ENCODE assay signal across 22 cellular contexts in genomic region chr6:129732542-129732941, GRCh38. TPM values are rescaled to one million over a fixed set of nuclear protein-coding genes. Genes with fewer than 3 reads are reported as not detected.
A peak's percentile ranks its signal among the peaks of the same experiment; 100 is the strongest.
DNase-seq lines count a peak whose midpoint lies in the region; ATAC-seq, FAIRE-seq and TF ChIP-seq lines count a peak whose summit lies in the region.
"Had no signal": no experiment of that assay in that cellular context is flagged by ENCODE, and none has a peak within 500 bp of the region (broad histone marks: within the 10 kb centered on the region; RNA-seq: fewer than 3 reads in every experiment).

No MANE protein-coding gene starts in this region.

- peak; percentile 88 for ATAC-seq in RWPE2 (ENCODE audit: low read depth)
- no peak for ATAC-seq in activated naive CD8-positive, alpha-beta T cell treated with anti-CD3 and anti-CD28 coated beads, Interleukin-2, amount 50 U/mL, for 24 hours
- no peak for ATAC-seq in HG03378 (IDR thresholded peaks at IDR 0.05; ENCODE audit: unreplicated experiment)
- ATAC-seq: GM23338 had no signal

- FAIRE-seq in endothelial cell of umbilical vein (lab: Jason Lieb, UNC), result no peak

- H3K27me3 Mint-ChIP-seq in MCF 10A (ENCODE audit: insufficient read depth, unreplicated experiment), result no peaks in the 10 kb centered on the region
- no peaks in the 10 kb centered on the region for H3K27me3 Mint-ChIP-seq in activated naive CD8-positive, alpha-beta T cell treated with anti-CD3 and anti-CD28 coated beads, Interleukin-2, amount 50 U/mL, for 24 hours
- H3K27me3 Mint-ChIP-seq: CD4-positive, CD25-positive, alpha-beta regulatory T cell had no signal

- dilution Hi-C loops in endothelial cell of umbilical vein (cut with MboI; ENCODE audit: extremely low pct_ligation_motif_present, low sequenced_read_pairs), result no loop called here

- no peak overlapping the region for H3K9ac ChIP-seq in endothelial cell of umbilical vein (replicated peaks; ENCODE audit: extremely low read depth, insufficient read depth, low read length)
- H3K9ac ChIP-seq: BLaER1, KMS-11 had no signal

- POLR2A ChIA-PET in MCF 10A (lab: Yijun Ruan, JAX) (interaction anchor here (0.9 to 3.7 kb wide), 4 partner anchors 16 to 139 kb away, joined by 3 to 26 read pairs (median 4); no protein-coding TSS in a partner anchor), endothelial cell of umbilical vein (lab: Charles Lee) (no interaction called here)

- peaks cover 22% of the 10 kb centered on the region for H3K4me1 Mint-ChIP-seq in MCF 10A (ENCODE audit: insufficient read depth, unreplicated experiment)
- H3K4me1 Mint-ChIP-seq in activated naive CD8-positive, alpha-beta T cell treated with anti-CD3 and anti-CD28 coated beads, Interleukin-2, amount 50 U/mL, for 24 hours, result peaks cover 7% of the 10 kb centered on the region

- no peaks in the 10 kb centered on the region for H3K9me1 ChIP-seq in endothelial cell of umbilical vein (replicated peaks; ENCODE audit: control insufficient read depth, extremely low read depth, insufficient read depth, low read length)

- H3K4me3 ChIP-seq in breast epithelium, result no peak overlapping the region
- no peak overlapping the region for H3K4me3 ChIP-seq in RWPE2 (ENCODE audit: severe bottlenecking)
- no peak overlapping the region for H3K4me3 ChIP-seq in endothelial cell of umbilical vein (replicated peaks in 1 of 3; ENCODE audit: insufficient read depth in 1 of 3, low read depth in 1 of 3, low read length in 3 of 3)
- H3K4me3 ChIP-seq: BLaER1, GM23338, Peyer's patch had no signal

- H3K9me3 ChIP-seq in breast epithelium (no peaks in the 10 kb centered on the region), RWPE2 (ENCODE audit: severe bottlenecking) (no peaks in the 10 kb centered on the region), endothelial cell of umbilical vein (replicated peaks; ENCODE audit: control insufficient read depth, insufficient read depth, low read length) (no peaks in the 10 kb centered on the region)
- H3K9me3 ChIP-seq: BLaER1, Peyer's patch had no signal

- no TSS peak for BruUV-seq in MCF 10A (replicated peaks; lab: Mats Ljungman, UMichigan)
- BruUV-seq in endothelial cell of umbilical vein (replicated peaks; lab: Mats Ljungman, UMichigan), result no TSS peak

- no peaks in the 10 kb centered on the region for H3K36me3 Mint-ChIP-seq in MCF 10A (ENCODE audit: insufficient read depth, unreplicated experiment)
- no peaks in the 10 kb centered on the region for H3K36me3 Mint-ChIP-seq in activated naive CD8-positive, alpha-beta T cell treated with anti-CD3 and anti-CD28 coated beads, Interleukin-2, amount 50 U/mL, for 24 hours (ENCODE audit: low read depth)
- H3K36me3 Mint-ChIP-seq: CD4-positive, CD25-positive, alpha-beta regulatory T cell had no signal

- no peaks in the 10 kb centered on the region for H3K4me1 ChIP-seq in breast epithelium
- H3K4me1 ChIP-seq in RWPE2 (ENCODE audit: insufficient read depth, poor library complexity, severe bottlenecking), result peaks cover 20% of the 10 kb centered on the region
- H3K4me1 ChIP-seq in endothelial cell of umbilical vein (ENCODE audit: control insufficient read depth, extremely low read depth, insufficient read depth, low read length), result peaks cover 7% of the 10 kb centered on the region
- H3K4me1 ChIP-seq: BLaER1, Peyer's patch had no signal

- peak overlapping the region; percentile 46 for H3K27ac Mint-ChIP-seq in MCF 10A (ENCODE audit: low read depth, unreplicated experiment)
- H3K27ac Mint-ChIP-seq in activated naive CD8-positive, alpha-beta T cell treated with anti-CD3 and anti-CD28 coated beads, Interleukin-2, amount 50 U/mL, for 24 hours, result no peak overlapping the region
- H3K27ac Mint-ChIP-seq: CD4-positive, CD25-positive, alpha-beta regulatory T cell; GM23338 had no signal

- intact Hi-C loops in MCF 10A (cut with micrococcal nuclease), result loop anchor here (1.0 to 5.0 kb wide), 2 partner anchors 65 to 289 kb away; no protein-coding TSS in a partner anchor
- intact Hi-C loops in breast epithelium (cut with DNase I; ENCODE audit: low total_unique reads), result no loop called here
- intact Hi-C loops in endothelial cell of umbilical vein (cut with micrococcal nuclease), result loop anchor here (2.0 kb wide), 1 partner anchor 16 kb away; no protein-coding TSS in a partner anchor

- DNase-seq in MCF 10A (ENCODE audit: unreplicated experiment) (no peak), breast epithelium (ENCODE audit: low spot score in 2 of 2) (no peak), RWPE2 (ENCODE audit: low spot score) (no peak), endothelial cell of umbilical vein (ENCODE audit: low read depth, low spot score) (no peak), anterior cingulate cortex (lab: John Stamatoyannopoulos, UW) (no peak)
- DNase-seq in activated naive CD8-positive, alpha-beta T cell treated with anti-CD3 and anti-CD28 coated beads, Interleukin-2, amount 50 U/mL, for 24 hours, result no peak
- DNase-seq: DMS153, DND-41, H9, IMR-90, NCI-H1048, NCI-H1417 treated with DMSO at 0.1 percent for 48 hours, NCI-H1694 treated with DMSO at 0.1 percent for 48 hours, NCI-H2081, NCI-H2227 treated with DMSO at 0.1 percent for 48 hours, NCI-H510A, Peyer's patch had no signal

- no peaks in the 10 kb centered on the region for H4K20me1 ChIP-seq in endothelial cell of umbilical vein (replicated peaks; ENCODE audit: control insufficient read depth, extremely low read depth, insufficient read depth, low read length)
- H4K20me1 ChIP-seq: BLaER1 had no signal

- CTCF ChIA-PET in MCF 10A (lab: Yijun Ruan, JAX), result interaction anchor here (0.8 to 9.5 kb wide), 6 partner anchors 7 to 233 kb away, joined by 3 to 315 read pairs (median 10); no protein-coding TSS in a partner anchor
- CTCF ChIA-PET in endothelial cell of umbilical vein (lab: Charles Lee), result interaction anchor here (0.9 to 3.7 kb wide), 6 partner anchors 11 to 289 kb away, joined by 3 to 40 read pairs (median 9); no protein-coding TSS in a partner anchor

- H3K79me2 ChIP-seq in endothelial cell of umbilical vein (ENCODE audit: control insufficient read depth, insufficient read depth, low read length), result no peaks in the 10 kb centered on the region

- H3K4me2 ChIP-seq in endothelial cell of umbilical vein (ENCODE audit: insufficient read depth, low read length), result no peak overlapping the region
- H3K4me2 ChIP-seq: BLaER1, GM23338, KMS-11 had no signal

- H3K27ac ChIP-seq in breast epithelium (no peak overlapping the region), RWPE2 (ENCODE audit: poor library complexity, severe bottlenecking) (peak overlapping the region; percentile 64), endothelial cell of umbilical vein (ENCODE audit: insufficient read depth, low read depth, low read length) (no peak overlapping the region)
- H3K27ac ChIP-seq: BLaER1, KMS-11, Peyer's patch had no signal

- H3K36me3 ChIP-seq in breast epithelium, result no peaks in the 10 kb centered on the region
- no peaks in the 10 kb centered on the region for H3K36me3 ChIP-seq in RWPE2 (ENCODE audit: low read depth)
- no peaks in the 10 kb centered on the region for H3K36me3 ChIP-seq in endothelial cell of umbilical vein (ENCODE audit: control insufficient read depth in 2 of 2, extremely low read depth in 1 of 2, insufficient read depth in 2 of 2, low read length in 2 of 2)
- H3K36me3 ChIP-seq: BLaER1, Peyer's patch had no signal

- H3K9me3 Mint-ChIP-seq in MCF 10A (ENCODE audit: unreplicated experiment), result no peaks in the 10 kb centered on the region
- no peaks in the 10 kb centered on the region for H3K9me3 Mint-ChIP-seq in activated naive CD8-positive, alpha-beta T cell treated with anti-CD3 and anti-CD28 coated beads, Interleukin-2, amount 50 U/mL, for 24 hours
- H3K9me3 Mint-ChIP-seq: CD4-positive, CD25-positive, alpha-beta regulatory T cell; GM23338; H9 had no signal

- TF ChIP-seq CTCF in MCF 10A (IDR thresholded peaks at IDR 0.05; ENCODE audit: unreplicated experiment), result no peak
- no peak for TF ChIP-seq CTCF in breast epithelium (IDR thresholded peaks at IDR 0.05)
- TF ChIP-seq CTCF in RWPE2 (IDR thresholded peaks at IDR 0.05; ENCODE audit: poor library complexity, severe bottlenecking), result no peak
- no peak for TF ChIP-seq CTCF in endothelial cell of umbilical vein (IDR thresholded peaks at IDR 0.05; ENCODE audit: extremely low read depth in 1 of 2, insufficient read depth in 1 of 2, low read depth in 1 of 2, low read length in 2 of 2)

- H3K4me3 Mint-ChIP-seq in MCF 10A (ENCODE audit: unreplicated experiment), result no peak overlapping the region
- no peak overlapping the region for H3K4me3 Mint-ChIP-seq in activated naive CD8-positive, alpha-beta T cell treated with anti-CD3 and anti-CD28 coated beads, Interleukin-2, amount 50 U/mL, for 24 hours
- H3K4me3 Mint-ChIP-seq: CD4-positive, CD25-positive, alpha-beta regulatory T cell; GM23338; H9 had no signal

- peak overlapping the region; percentile 79 for H2AFZ ChIP-seq in endothelial cell of umbilical vein (ENCODE audit: low read depth, low read length)
- H2AFZ ChIP-seq: GM23338 had no signal

- TF ChIP-seq POLR2A in breast epithelium (IDR thresholded peaks at IDR 0.05) (no peak), endothelial cell of umbilical vein (IDR thresholded peaks at IDR 0.05; ENCODE audit: low read depth, low read length) (no peak)

- H3K27me3 ChIP-seq in breast epithelium (no peaks in the 10 kb centered on the region), RWPE2 (ENCODE audit: insufficient read depth, poor library complexity, severe bottlenecking) (no peaks in the 10 kb centered on the region), endothelial cell of umbilical vein (ENCODE audit: control insufficient read depth in 2 of 2, insufficient read depth in 2 of 2, low read length in 2 of 2) (no peaks in the 10 kb centered on the region)
- H3K27me3 ChIP-seq: BLaER1, Peyer's patch had no signal

TF ChIP-seq in endothelial cell of umbilical vein, 7 proteins besides CTCF, POLR2A, EP300 and RAD21 (continues in another document):
- TF ChIP-seq JUN (IDR thresholded peaks at IDR 0.05; ENCODE audit: borderline replicate concordance, insufficient read depth, insufficient read length, low read depth), result no peak
- TF ChIP-seq MAX (IDR thresholded peaks at IDR 0.05; ENCODE audit: insufficient read depth, insufficient read length), result no peak
- no peak for TF ChIP-seq POLR2AphosphoS5 (IDR thresholded peaks at IDR 0.05; ENCODE audit: insufficient read depth, low read depth, low read length)
- TF ChIP-seq EZH2 (IDR thresholded peaks at IDR 0.05; ENCODE audit: borderline replicate concordance, low read depth, low read length, severe bottlenecking), result no peak

RNA-seq across cellular contexts. Expression of gene ARHGAP18, which starts 22.6 kb away (rescaled TPM):
- total RNA-seq in MCF 10A (2022) (14.6 and 22.9 TPM in 2 replicates), breast epithelium (10 to 100 TPM; 14.7 to 28.7 (median 24.8) TPM), endothelial cell of umbilical vein (86.1 and 111 TPM in 2 replicates)
- polyA plus RNA-seq in endothelial cell of umbilical vein, result 11.0 and 13.1 TPM in 2 replicates
- polyA plus RNA-seq in endothelial cell of umbilical vein (2011; cell fraction: cytosol; rRNA removed), result 21.9 and 22.6 TPM in 2 replicates
- 25.0 and 31.9 TPM in 2 replicates for polyA plus RNA-seq in endothelial cell of umbilical vein (2011; cell fraction: nucleus; rRNA removed)
- 43.4 and 50.9 TPM in 2 replicates for polyA plus RNA-seq in endothelial cell of umbilical vein (2012)
- 48.2 and 49.1 TPM in 2 replicates for polyA minus RNA-seq in endothelial cell of umbilical vein
- 7.6 TPM for polyA minus RNA-seq in endothelial cell of umbilical vein (2011; cell fraction: cytosol; rRNA and poly(A)+ RNA removed)
- 89.2 and 110 TPM in 2 replicates for polyA minus RNA-seq in endothelial cell of umbilical vein (2011; cell fraction: nucleus; rRNA and poly(A)+ RNA removed)
